6 cellular contexts compared by ENCODE assay signal in genomic region chr11:37248145-37248544, GRCh38.
"Had no signal": no experiment of that assay in that cellular context is flagged by ENCODE, and none has a peak within 500 bp of the region (broad histone marks: within the 10 kb centered on the region; RNA-seq: fewer than 3 reads in every experiment).

No MANE protein-coding gene starts in this region.

- H3K27ac Mint-ChIP-seq: GM23338, H9, IgD-negative memory B cell had no signal

- H3K4me3 ChIP-seq: GM23338 had no signal

- ATAC-seq: GM23338 had no signal

- DNase-seq: H9, HCEC 1CT, KBM-7 had no signal

- H3K27ac ChIP-seq: KMS-11 had no signal

- H3K36me3 Mint-ChIP-seq: IgD-negative memory B cell had no signal
